In the genomic region with DNA sequence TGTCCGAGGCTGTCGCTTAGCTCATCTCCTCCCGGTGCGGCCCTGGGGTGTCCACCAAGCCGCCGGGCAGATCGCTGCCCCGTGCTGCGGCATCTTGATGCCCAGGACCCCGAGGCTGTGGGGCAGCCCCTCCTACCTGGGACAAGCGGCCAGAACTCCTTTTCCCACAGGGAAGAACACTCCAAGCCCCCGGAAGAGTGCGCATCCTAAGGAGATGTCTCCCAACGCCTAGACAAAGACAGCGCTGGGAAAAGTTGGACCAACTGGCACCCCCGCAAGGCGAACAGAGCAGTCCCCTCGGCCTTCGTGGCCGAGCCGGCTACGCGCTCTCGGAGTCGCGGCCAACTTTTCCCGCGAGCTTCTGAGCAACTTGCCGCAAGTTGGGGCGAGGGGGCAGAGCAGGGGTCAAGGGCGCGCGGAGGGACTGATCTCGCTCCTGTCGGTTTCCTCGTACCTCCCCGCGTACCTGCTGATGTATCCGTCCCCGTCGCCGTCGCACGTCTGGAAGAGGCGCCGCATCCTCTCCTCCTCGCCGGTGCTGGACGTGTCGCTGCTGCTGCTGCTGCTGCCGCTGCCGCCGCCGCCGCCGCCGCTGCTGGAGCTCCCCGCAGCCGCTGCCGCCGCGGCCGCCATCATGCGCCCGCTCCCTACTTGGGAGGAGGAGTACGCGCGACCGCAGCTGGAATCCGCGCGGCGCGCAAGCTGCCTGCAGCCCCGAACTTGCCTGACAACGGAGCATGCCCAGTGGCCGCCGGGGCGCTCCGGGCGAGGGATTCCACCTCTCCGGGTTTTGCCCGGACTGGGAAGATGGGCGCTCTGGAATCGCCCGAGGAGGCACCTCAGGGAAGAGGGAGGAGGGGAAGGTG, we compare ENCODE assay signal across 1 cellular context.
TF ChIP-seq lines count a peak whose summit lies in the region.

A gene (minus strand): TSS at position 675 of the 866 bp plus-strand sequence.

TF ChIP-seq in HEK293, 187 proteins besides CTCF, POLR2A, EP300 and RAD21 (continued from another document and continues in another):
- TF ChIP-seq, protein P1, sequence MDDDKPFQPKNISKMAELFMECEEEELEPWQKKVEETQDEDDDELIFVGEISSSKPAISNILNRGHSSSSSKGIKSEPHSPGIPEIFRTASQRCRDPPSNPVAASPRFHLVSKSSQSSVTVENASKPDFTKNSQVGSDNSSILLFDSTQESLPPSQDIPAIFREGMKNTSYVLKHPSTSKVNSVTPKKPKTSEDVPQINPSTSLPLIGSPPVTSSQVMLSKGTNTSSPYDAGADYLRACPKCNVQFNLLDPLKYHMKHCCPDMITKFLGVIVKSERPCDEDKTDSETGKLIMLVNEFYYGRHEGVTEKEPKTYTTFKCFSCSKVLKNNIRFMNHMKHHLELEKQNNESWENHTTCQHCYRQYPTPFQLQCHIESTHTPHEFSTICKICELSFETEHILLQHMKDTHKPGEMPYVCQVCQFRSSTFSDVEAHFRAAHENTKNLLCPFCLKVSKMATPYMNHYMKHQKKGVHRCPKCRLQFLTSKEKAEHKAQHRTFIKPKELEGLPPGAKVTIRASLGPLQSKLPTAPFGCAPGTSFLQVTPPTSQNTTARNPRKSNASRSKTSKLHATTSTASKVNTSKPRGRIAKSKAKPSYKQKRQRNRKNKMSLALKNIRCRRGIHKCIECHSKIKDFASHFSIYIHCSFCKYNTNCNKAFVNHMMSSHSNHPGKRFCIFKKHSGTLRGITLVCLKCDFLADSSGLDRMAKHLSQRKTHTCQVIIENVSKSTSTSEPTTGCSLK (tag by site-specific recombination; IDR thresholded peaks at IDR 0.05), result no peak
- TF ChIP-seq GLI4 (tag by site-specific recombination; IDR thresholded peaks at IDR 0.05) (no peak), MZF1 (tag by site-specific recombination; IDR thresholded peaks at IDR 0.05; ENCODE audit: borderline replicate concordance) (peak; percentile 43), ZNF629 (tag by site-specific recombination; IDR thresholded peaks at IDR 0.05) (peak; percentile 71), ZNF394 (tag by site-specific recombination; IDR thresholded peaks at IDR 0.05; ENCODE audit: borderline replicate concordance) (peak; percentile 39; the same call in 1 of the 2 replicates), ZSCAN30 (tag by site-specific recombination; IDR thresholded peaks at IDR 0.05) (peak; percentile 99), ZNF2 (tag by site-specific recombination; IDR thresholded peaks at IDR 0.05) (no peak; the same call in 1 of the 2 replicates), ZNF521 (tag by site-specific recombination; IDR thresholded peaks at IDR 0.05) (no peak), ZNF221 (tag by site-specific recombination; IDR thresholded peaks at IDR 0.05; ENCODE audit: borderline replicate concordance) (no peak), ZFHX2 (tag by site-specific recombination; conservative IDR thresholded peaks at IDR 0.05) (no peak), ZNF121 (tag by site-specific recombination; IDR thresholded peaks at IDR 0.05) (no peak), ZNF37A (tag by site-specific recombination; IDR thresholded peaks at IDR 0.05) (0 out of 2 replicates have a peak, but pooled peaks have one; percentile 53), ZNF23 (tag by site-specific recombination; IDR thresholded peaks at IDR 0.05; ENCODE audit: borderline replicate concordance) (no peak), OVOL3 (tag by site-specific recombination; IDR thresholded peaks at IDR 0.05) (no peak), ZNF776 (tag by site-specific recombination; IDR thresholded peaks at IDR 0.05; ENCODE audit: borderline replicate concordance) (no peak), ZNF670 (tag by site-specific recombination; IDR thresholded peaks at IDR 0.05; ENCODE audit: low read depth) (no peak), ZNF747 (tag by site-specific recombination; IDR thresholded peaks at IDR 0.05) (no peak), HOXD13 (CRISPR knock-in tag; IDR thresholded peaks at IDR 0.05; ENCODE audit: borderline replicate concordance) (no peak), MYNN (tag by site-specific recombination; IDR thresholded peaks at IDR 0.05; ENCODE audit: borderline replicate concordance) (no peak), WT1 (tag by site-specific recombination; IDR thresholded peaks at IDR 0.05) (0 out of 2 replicates have a peak, but pooled peaks have one; percentile 24), ZNF677 (tag by site-specific recombination; IDR thresholded peaks at IDR 0.05) (0 out of 2 replicates have a peak, but pooled peaks have one; percentile 49), ZNF658 (tag by site-specific recombination; IDR thresholded peaks at IDR 0.05) (no peak), ZNF501 (tag by site-specific recombination; IDR thresholded peaks at IDR 0.05) (no peak; the same call in 1 of the 2 replicates), HOXA7 (CRISPR knock-in tag; IDR thresholded peaks at IDR 0.05; ENCODE audit: borderline replicate concordance) (no peak), ZNF76 (tag by site-specific recombination; IDR thresholded peaks at IDR 0.05; ENCODE audit: borderline replicate concordance, low read depth) (peak; percentile 80; the same call in 1 of the 2 replicates), ZNF555 (tag by site-specific recombination; conservative IDR thresholded peaks at IDR 0.05) (no peak), ZNF626 (tag by site-specific recombination; IDR thresholded peaks at IDR 0.05) (peak; percentile 67; the same call in 1 of the 2 replicates), ZNF433 (tag by site-specific recombination; IDR thresholded peaks at IDR 0.05; ENCODE audit: low read depth) (no peak), ZNF707 (tag by site-specific recombination; IDR thresholded peaks at IDR 0.05) (no peak), ZNF155 (tag by site-specific recombination; IDR thresholded peaks at IDR 0.05) (no peak), ZIC2 (tag by site-specific recombination; IDR thresholded peaks at IDR 0.05) (peak; percentile 62), ZNF19 (tag by site-specific recombination; IDR thresholded peaks at IDR 0.05; ENCODE audit: low read depth) (no peak)
- TF ChIP-seq, protein P2, sequence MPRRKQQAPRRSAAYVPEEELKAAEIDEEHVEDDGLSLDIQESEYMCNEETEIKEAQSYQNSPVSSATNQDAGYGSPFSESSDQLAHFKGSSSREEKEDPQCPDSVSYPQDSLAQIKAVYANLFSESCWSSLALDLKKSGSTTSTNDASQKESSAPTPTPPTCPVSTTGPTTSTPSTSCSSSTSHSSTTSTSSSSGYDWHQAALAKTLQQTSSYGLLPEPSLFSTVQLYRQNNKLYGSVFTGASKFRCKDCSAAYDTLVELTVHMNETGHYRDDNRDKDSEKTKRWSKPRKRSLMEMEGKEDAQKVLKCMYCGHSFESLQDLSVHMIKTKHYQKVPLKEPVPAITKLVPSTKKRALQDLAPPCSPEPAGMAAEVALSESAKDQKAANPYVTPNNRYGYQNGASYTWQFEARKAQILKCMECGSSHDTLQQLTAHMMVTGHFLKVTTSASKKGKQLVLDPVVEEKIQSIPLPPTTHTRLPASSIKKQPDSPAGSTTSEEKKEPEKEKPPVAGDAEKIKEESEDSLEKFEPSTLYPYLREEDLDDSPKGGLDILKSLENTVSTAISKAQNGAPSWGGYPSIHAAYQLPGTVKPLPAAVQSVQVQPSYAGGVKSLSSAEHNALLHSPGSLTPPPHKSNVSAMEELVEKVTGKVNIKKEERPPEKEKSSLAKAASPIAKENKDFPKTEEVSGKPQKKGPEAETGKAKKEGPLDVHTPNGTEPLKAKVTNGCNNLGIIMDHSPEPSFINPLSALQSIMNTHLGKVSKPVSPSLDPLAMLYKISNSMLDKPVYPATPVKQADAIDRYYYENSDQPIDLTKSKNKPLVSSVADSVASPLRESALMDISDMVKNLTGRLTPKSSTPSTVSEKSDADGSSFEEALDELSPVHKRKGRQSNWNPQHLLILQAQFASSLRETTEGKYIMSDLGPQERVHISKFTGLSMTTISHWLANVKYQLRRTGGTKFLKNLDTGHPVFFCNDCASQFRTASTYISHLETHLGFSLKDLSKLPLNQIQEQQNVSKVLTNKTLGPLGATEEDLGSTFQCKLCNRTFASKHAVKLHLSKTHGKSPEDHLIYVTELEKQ (tag by site-specific recombination; IDR thresholded peaks at IDR 0.05; ENCODE audit: borderline replicate concordance), result no peak
- TF ChIP-seq, protein P3, sequence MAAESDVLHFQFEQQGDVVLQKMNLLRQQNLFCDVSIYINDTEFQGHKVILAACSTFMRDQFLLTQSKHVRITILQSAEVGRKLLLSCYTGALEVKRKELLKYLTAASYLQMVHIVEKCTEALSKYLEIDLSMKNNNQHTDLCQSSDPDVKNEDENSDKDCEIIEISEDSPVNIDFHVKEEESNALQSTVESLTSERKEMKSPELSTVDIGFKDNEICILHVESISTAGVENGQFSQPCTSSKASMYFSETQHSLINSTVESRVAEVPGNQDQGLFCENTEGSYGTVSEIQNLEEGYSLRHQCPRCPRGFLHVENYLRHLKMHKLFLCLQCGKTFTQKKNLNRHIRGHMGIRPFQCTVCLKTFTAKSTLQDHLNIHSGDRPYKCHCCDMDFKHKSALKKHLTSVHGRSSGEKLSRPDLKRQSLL (tag by site-specific recombination; IDR thresholded peaks at IDR 0.05), result peak; percentile 66; the same call in 1 of the 2 replicates
- TF ChIP-seq, protein P4, sequence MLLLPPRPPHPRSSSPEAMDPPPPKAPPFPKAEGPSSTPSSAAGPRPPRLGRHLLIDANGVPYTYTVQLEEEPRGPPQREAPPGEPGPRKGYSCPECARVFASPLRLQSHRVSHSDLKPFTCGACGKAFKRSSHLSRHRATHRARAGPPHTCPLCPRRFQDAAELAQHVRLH (tag by site-specific recombination; IDR thresholded peaks at IDR 0.05), result 0 out of 2 replicates have a peak, but pooled peaks have one; percentile 9
- TF ChIP-seq, protein P5, sequence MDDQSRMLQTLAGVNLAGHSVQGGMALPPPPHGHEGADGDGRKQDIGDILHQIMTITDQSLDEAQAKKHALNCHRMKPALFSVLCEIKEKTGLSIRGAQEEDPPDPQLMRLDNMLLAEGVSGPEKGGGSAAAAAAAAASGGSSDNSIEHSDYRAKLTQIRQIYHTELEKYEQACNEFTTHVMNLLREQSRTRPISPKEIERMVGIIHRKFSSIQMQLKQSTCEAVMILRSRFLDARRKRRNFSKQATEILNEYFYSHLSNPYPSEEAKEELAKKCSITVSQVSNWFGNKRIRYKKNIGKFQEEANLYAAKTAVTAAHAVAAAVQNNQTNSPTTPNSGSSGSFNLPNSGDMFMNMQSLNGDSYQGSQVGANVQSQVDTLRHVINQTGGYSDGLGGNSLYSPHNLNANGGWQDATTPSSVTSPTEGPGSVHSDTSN (CRISPR knock-in tag; IDR thresholded peaks at IDR 0.05), result peak; percentile 92
- TF ChIP-seq, protein P6, sequence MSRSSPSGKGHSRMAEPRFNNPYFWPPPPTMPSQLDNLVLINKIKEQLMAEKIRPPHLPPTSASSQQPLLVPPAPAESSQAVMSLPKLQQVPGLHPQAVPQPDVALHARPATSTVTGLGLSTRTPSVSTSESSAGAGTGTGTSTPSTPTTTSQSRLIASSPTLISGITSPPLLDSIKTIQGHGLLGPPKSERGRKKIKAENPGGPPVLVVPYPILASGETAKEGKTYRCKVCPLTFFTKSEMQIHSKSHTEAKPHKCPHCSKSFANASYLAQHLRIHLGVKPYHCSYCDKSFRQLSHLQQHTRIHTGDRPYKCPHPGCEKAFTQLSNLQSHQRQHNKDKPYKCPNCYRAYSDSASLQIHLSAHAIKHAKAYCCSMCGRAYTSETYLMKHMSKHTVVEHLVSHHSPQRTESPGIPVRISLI (tag by site-specific recombination; IDR thresholded peaks at IDR 0.05), result no peak
- TF ChIP-seq, protein P7, sequence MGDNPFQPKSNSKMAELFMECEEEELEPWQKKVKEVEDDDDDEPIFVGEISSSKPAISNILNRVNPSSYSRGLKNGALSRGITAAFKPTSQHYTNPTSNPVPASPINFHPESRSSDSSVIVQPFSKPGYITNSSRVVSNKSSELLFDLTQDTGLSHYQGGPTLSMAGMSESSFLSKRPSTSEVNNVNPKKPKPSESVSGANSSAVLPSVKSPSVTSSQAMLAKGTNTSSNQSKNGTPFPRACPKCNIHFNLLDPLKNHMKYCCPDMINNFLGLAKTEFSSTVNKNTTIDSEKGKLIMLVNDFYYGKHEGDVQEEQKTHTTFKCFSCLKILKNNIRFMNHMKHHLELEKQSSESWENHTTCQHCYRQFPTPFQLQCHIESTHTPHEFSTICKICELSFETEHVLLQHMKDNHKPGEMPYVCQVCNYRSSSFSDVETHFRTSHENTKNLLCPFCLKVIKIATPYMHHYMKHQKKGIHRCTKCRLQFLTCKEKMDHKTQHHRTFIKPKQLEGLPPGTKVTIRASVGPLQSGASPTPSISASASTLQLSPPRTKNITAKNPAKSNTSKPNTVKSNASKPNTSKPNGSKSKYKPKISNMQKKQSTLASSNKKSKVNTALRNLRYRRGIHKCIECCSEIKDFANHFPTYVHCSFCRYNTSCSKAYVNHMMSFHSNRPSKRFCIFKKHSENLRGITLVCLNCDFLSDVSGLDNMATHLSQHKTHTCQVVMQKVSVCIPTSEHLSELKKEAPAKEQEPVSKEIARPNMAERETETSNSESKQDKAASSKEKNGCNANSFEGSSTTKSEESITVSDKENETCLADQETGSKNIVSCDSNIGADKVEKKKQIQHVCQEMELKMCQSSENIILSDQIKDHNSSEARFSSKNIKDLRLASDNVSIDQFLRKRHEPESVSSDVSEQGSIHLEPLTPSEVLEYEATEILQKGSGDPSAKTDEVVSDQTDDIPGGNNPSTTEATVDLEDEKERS (tag by site-specific recombination; IDR thresholded peaks at IDR 0.05), result no peak
- TF ChIP-seq, protein P8, sequence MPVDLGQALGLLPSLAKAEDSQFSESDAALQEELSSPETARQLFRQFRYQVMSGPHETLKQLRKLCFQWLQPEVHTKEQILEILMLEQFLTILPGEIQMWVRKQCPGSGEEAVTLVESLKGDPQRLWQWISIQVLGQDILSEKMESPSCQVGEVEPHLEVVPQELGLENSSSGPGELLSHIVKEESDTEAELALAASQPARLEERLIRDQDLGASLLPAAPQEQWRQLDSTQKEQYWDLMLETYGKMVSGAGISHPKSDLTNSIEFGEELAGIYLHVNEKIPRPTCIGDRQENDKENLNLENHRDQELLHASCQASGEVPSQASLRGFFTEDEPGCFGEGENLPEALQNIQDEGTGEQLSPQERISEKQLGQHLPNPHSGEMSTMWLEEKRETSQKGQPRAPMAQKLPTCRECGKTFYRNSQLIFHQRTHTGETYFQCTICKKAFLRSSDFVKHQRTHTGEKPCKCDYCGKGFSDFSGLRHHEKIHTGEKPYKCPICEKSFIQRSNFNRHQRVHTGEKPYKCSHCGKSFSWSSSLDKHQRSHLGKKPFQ (tag by site-specific recombination; IDR thresholded peaks at IDR 0.05), result no peak
- TF ChIP-seq, protein P9, sequence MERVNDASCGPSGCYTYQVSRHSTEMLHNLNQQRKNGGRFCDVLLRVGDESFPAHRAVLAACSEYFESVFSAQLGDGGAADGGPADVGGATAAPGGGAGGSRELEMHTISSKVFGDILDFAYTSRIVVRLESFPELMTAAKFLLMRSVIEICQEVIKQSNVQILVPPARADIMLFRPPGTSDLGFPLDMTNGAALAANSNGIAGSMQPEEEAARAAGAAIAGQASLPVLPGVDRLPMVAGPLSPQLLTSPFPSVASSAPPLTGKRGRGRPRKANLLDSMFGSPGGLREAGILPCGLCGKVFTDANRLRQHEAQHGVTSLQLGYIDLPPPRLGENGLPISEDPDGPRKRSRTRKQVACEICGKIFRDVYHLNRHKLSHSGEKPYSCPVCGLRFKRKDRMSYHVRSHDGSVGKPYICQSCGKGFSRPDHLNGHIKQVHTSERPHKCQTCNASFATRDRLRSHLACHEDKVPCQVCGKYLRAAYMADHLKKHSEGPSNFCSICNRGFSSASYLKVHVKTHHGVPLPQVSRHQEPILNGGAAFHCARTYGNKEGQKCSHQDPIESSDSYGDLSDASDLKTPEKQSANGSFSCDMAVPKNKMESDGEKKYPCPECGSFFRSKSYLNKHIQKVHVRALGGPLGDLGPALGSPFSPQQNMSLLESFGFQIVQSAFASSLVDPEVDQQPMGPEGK (tag by site-specific recombination; IDR thresholded peaks at IDR 0.05), result peak; percentile 68
